In genomic region chr17:39450847-39451581, GRCh38 we compare ENCODE assay signal across 8 cellular contexts. TPM values are rescaled to one million over a fixed set of nuclear protein-coding genes. Genes with fewer than 3 reads are reported as not detected.
DNase-seq lines count a peak whose midpoint lies in the region; TF ChIP-seq lines count a peak whose summit lies in the region.

Gene MED1, minus strand, starts transcription at chr17:39451263. Its CDS starts 201 bp downstream, at chr17:39451062.

- TF ChIP-seq POLR2A in stomach (IDR thresholded peaks at IDR 0.05), result peak in 1 of 4 donors; percentile 18

- H3K9me2 ChIP-seq in MM.1S (replicated peaks; ENCODE audit: insufficient read depth, low read length) (no peaks in the 10 kb centered on the region), neural cell (ENCODE audit: insufficient read depth, low read length) (no peaks in the 10 kb centered on the region)

- H3K79me2 ChIP-seq in MM.1S (ENCODE audit: low read length), result peaks cover 44% of the 10 kb centered on the region
- peaks cover 23% of the 10 kb centered on the region for H3K79me2 ChIP-seq in neural cell (replicated peaks; ENCODE audit: insufficient read depth, low read length)

- peak within 1 kb of the TSS; percentile 95 for H3K9ac ChIP-seq in MM.1S (ENCODE audit: low read length)
- peak within 1 kb of the TSS; percentile 87 for H3K9ac ChIP-seq in neural cell (ENCODE audit: low read length)

- DNase-seq in ELR (ENCODE audit: low read depth) (peak; percentile 99), HAP-1 (ENCODE audit: low spot score in 2 of 2) (peak; percentile 97), MM.1S (peak; percentile 98), SIG-M5 (lab: John Stamatoyannopoulos, UW) (peak; percentile 97), activated gamma-delta T cell (lab: John Stamatoyannopoulos, UW) (peak; percentile 22), fibroblast of the conjunctiva (ENCODE audit: low read depth) (peak; percentile 97), stomach (peak; percentile 96)

- H2AFZ ChIP-seq in MM.1S (ENCODE audit: low read length) (peak within 1 kb of the TSS; percentile 97), neural cell (ENCODE audit: low read depth, low read length) (peak within 1 kb of the TSS; percentile 69)

- peaks cover 18% of the 10 kb centered on the region for H3K36me3 ChIP-seq in HAP-1 (replicated peaks)
- peaks cover 3% of the 10 kb centered on the region; the same call in 1 of the 2 replicates for H3K36me3 ChIP-seq in MM.1S (replicated peaks; ENCODE audit: insufficient read depth, low read length)
- H3K36me3 ChIP-seq in neural cell (ENCODE audit: insufficient read depth, low read length), result no peaks in the 10 kb centered on the region
- H3K36me3 ChIP-seq in stomach, result peaks cover 10 to 27% (median 25%) of the 10 kb centered on the region in 4 donors

- no peak for TF ChIP-seq RAD21 in neural cell (conservative IDR thresholded peaks at IDR 0.05)

- H3K4me1 ChIP-seq in HAP-1, result peaks cover 7% of the 10 kb centered on the region
- H3K4me1 ChIP-seq in MM.1S (ENCODE audit: low read length), result peaks cover 3% of the 10 kb centered on the region
- H3K4me1 ChIP-seq in stomach, result peaks cover 11 to 28% (median 26%) of the 10 kb centered on the region in 4 donors

- peak within 1 kb of the TSS; percentile 49 for H3K27ac ChIP-seq in MM.1S (ENCODE audit: low read length)
- H3K27ac ChIP-seq in neural cell (ENCODE audit: low read length), result peak within 1 kb of the TSS; percentile 86
- H3K27ac ChIP-seq in stomach, result peak within 1 kb of the TSS; percentile 81 to 90 (median 86)

- TF ChIP-seq CTCF in MM.1S (IDR thresholded peaks at IDR 0.05; ENCODE audit: low read length), result no peak
- no peak for TF ChIP-seq CTCF in neural cell (IDR thresholded peaks at IDR 0.05; ENCODE audit: poor library complexity, severe bottlenecking)
- TF ChIP-seq CTCF in stomach (IDR thresholded peaks at IDR 0.05), result no peak

- intact Hi-C loops in stomach (cut with DNase I; ENCODE audit: low total_unique reads), result no loop called here

- in situ Hi-C loops in HAP-1 (cut with MboI; ENCODE audit: low sequenced_read_pairs), result no loop called here

- 0 to 1% (median 1%) methylated on average over 33 to 37 of the region's 37 CpGs for WGBS in stomach, 5 donors

- no peak for TF ChIP-seq EP300 in neural cell (conservative IDR thresholded peaks at IDR 0.05; ENCODE audit: poor library complexity, severe bottlenecking)
- TF ChIP-seq EP300 in stomach (IDR thresholded peaks at IDR 0.05), result no peak

- H3K9me3 ChIP-seq in HAP-1 (no peaks in the 10 kb centered on the region), MM.1S (replicated peaks; ENCODE audit: insufficient read depth, low read length) (no peaks in the 10 kb centered on the region), neural cell (ENCODE audit: low read length) (no peaks in the 10 kb centered on the region), stomach (no peaks in the 10 kb centered on the region)

- H4K20me1 ChIP-seq in MM.1S (ENCODE audit: insufficient read depth, low read length) (no peaks in the 10 kb centered on the region), neural cell (ENCODE audit: insufficient read depth) (no peaks in the 10 kb centered on the region)

- H3K27me3 ChIP-seq in HAP-1 (ENCODE audit: low read depth) (no peaks in the 10 kb centered on the region), MM.1S (replicated peaks; ENCODE audit: insufficient read depth, low read length) (no peaks in the 10 kb centered on the region), neural cell (ENCODE audit: insufficient read depth, low read depth, low read length) (no peaks in the 10 kb centered on the region), stomach (no peaks in the 10 kb centered on the region)

- H3K4me3 ChIP-seq in HAP-1, result peak within 1 kb of the TSS; percentile 91
- H3K4me3 ChIP-seq in MM.1S (ENCODE audit: low read length), result peak within 1 kb of the TSS; percentile 99
- peak within 1 kb of the TSS; percentile 75 for H3K4me3 ChIP-seq in neural cell (ENCODE audit: low read length)
- peak within 1 kb of the TSS; percentile 71 to 94 (median 81) for H3K4me3 ChIP-seq in stomach

- peaks cover 3% of the 10 kb centered on the region; the same call in 1 of the 2 replicates for H3F3A ChIP-seq in MM.1S (ENCODE audit: insufficient read depth, low read length)
- no peaks in the 10 kb centered on the region for H3F3A ChIP-seq in neural cell (ENCODE audit: insufficient read depth, low read length, poor library complexity, severe bottlenecking)

- H3K4me2 ChIP-seq in MM.1S (ENCODE audit: low read depth, low read length) (peak within 1 kb of the TSS; percentile 86), neural cell (ENCODE audit: low read length) (peak within 1 kb of the TSS; percentile 61)

TF ChIP-seq in neural cell, 6 proteins besides CTCF, POLR2A, EP300 and RAD21:
- TF ChIP-seq TAF1 (IDR thresholded peaks at IDR 0.05; ENCODE audit: low read depth), result peak; percentile 95
- TF ChIP-seq REST (IDR thresholded peaks at IDR 0.05; ENCODE audit: borderline replicate concordance), result peak; percentile 76
- TF ChIP-seq MXI1 (conservative IDR thresholded peaks at IDR 0.05; ENCODE audit: poor library complexity, severe bottlenecking), result peak; percentile 82
- no peak for TF ChIP-seq EZH2 (IDR thresholded peaks at IDR 0.05; ENCODE audit: borderline replicate concordance, insufficient read depth, low read length, poor library complexity, severe bottlenecking)
- TF ChIP-seq SMC3 (conservative IDR thresholded peaks at IDR 0.05; ENCODE audit: poor library complexity), result no peak
- peak; percentile 86 for TF ChIP-seq POLR2AphosphoS5 (IDR thresholded peaks at IDR 0.05)

RNA-seq across cellular contexts. Expression of gene MED1, which starts in this region (rescaled TPM):
- polyA plus RNA-seq in neural cell (16.4 and 18.7 TPM in 2 replicates), stomach (1 to 10 TPM; 5.1 to 7.4 (median 6.9) TPM)
- polyA minus RNA-seq in neural cell, result 39.4 and 54.2 TPM in 2 replicates
- 10 to 100 TPM in 4 of 5 donors, 1 to 10 TPM in 1; 6.4 to 48.7 (median 19.7) TPM for total RNA-seq in stomach

Comparison
In these comparisons a context has a peak if more than half of its experiments do, and no peak if none do; other contexts are left out.
1. Peak in every context shown above with its lines: DNase-seq, H3K4me3 ChIP-seq and H3K27ac ChIP-seq.
2. DNase-seq: peak in every context shown above with its lines; median percentile 99 in ELR; 98 in MM.1S; 97 in HAP-1; 97 in SIG-M5; 97 in fibroblast of the conjunctiva; 96 in stomach; 22 in activated gamma-delta T cell.